10 cellular contexts compared by ENCODE assay signal in the genomic region with DNA sequence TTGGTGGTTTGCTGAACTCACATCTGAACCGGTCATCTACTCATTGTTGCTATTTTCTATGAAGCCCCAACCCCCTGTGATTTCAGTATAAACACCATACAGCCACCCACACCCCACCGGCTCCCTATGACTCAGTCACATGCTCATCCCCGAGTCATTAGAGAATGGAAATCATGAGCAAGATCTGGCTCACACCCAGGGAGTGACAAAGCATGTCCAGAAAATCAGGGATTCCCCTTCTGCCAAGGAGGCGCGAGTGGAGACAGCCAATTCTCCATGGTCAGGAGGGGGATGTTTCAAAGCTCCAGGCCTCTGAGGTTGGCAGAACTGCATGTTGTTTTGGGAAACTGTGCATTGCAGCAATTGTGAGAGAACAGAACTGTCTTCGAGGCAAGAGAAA.
A peak's percentile ranks its signal among the peaks of the same experiment; 100 is the strongest.
DNase-seq lines count a peak whose midpoint lies in the region; ATAC-seq, FAIRE-seq and TF ChIP-seq lines count a peak whose summit lies in the region.
"Had no signal": no experiment of that assay in that cellular context is flagged by ENCODE, and none has a peak within 500 bp of the region (broad histone marks: within the 10 kb centered on the region; RNA-seq: fewer than 3 reads in every experiment).

No MANE protein-coding gene starts in this region.

- H3K9me3 ChIP-seq in liver (ENCODE audit: control insufficient read depth in 4 of 4, low read length in 3 of 4) (peaks cover 0 to 4% (median under 1%) of the 10 kb centered on the region in 4 donors), HepG2 (ENCODE audit: low read length) (no peaks in the 10 kb centered on the region), breast epithelium (peaks cover 0 to 3% of the 10 kb centered on the region in 2 donors), lower lobe of right lung (no peaks in the 10 kb centered on the region), vagina (no peaks in the 10 kb centered on the region)
- H3K9me3 ChIP-seq: Caco-2 had no signal

- H3K4me1 ChIP-seq in liver (ENCODE audit: control insufficient read depth in 4 of 4, insufficient read depth in 4 of 4, low read length in 3 of 4) (no peaks in the 10 kb centered on the region), HepG2 (ENCODE audit: insufficient read depth, low read length) (no peaks in the 10 kb centered on the region), breast epithelium (no peaks in the 10 kb centered on the region), lower lobe of right lung (no peaks in the 10 kb centered on the region), vagina (peaks cover 33% of the 10 kb centered on the region)
- H3K4me1 ChIP-seq: Caco-2 had no signal

- H3K79me2 ChIP-seq in HepG2 (ENCODE audit: insufficient read depth, low read length) = no peaks in the 10 kb centered on the region

- H4K20me1 ChIP-seq in HepG2 (ENCODE audit: insufficient read depth, low read length) = no peaks in the 10 kb centered on the region

- WGBS in liver = 78% methylated on average over 6 of the region's 6 CpGs
- 2% methylated on average over 4 of the region's 6 CpGs for WGBS in HepG2 (ENCODE audit: low lambda C conversion rate)

- no TSS peak for BruUV-seq in HepG2 (replicated peaks; lab: Mats Ljungman, UMichigan)

- no peak for TF ChIP-seq RAD21 in liver (IDR thresholded peaks at IDR 0.05)
- TF ChIP-seq RAD21 in HepG2 (CRISPR knock-in tag; IDR thresholded peaks at IDR 0.05) = no peak

- H3K4me2 ChIP-seq in HepG2 (ENCODE audit: low read depth, low read length) = no peak overlapping the region

- in situ Hi-C loops in HepG2 (cut with HindIII; ENCODE audit: extremely low pct_ligation_motif_present, low pct_unique_long_range_greater_than_20kb) = no loop called here

- DNase-seq in HepG2 (ENCODE audit: low spot score) = no peak
- peak; percentile 63 to 75 for DNase-seq in breast epithelium (ENCODE audit: low spot score in 2 of 2)
- no peak for DNase-seq in lower lobe of right lung
- DNase-seq in vagina (ENCODE audit: extremely low spot score in 2 of 2) = peak in 1 of 2 donors; percentile 97
- no peak for DNase-seq in DMS153 (lab: John Stamatoyannopoulos, UW)
- DNase-seq in NCI-H2227 treated with DMSO at 0.1 percent for 48 hours (lab: John Stamatoyannopoulos, UW) = no peak
- no peak for DNase-seq in NCI-H510A (lab: John Stamatoyannopoulos, UW)
- DNase-seq: Caco-2, T-helper 17 cell had no signal

- H3K27me3 ChIP-seq in liver (ENCODE audit: control insufficient read depth in 4 of 4, insufficient read depth in 4 of 4, low read length in 3 of 4) (no peaks in the 10 kb centered on the region), HepG2 (ENCODE audit: control insufficient read depth in 1 of 2, insufficient read depth in 2 of 2, low read length in 2 of 2) (peaks cover 0 to 5% of the 10 kb centered on the region in 2 experiments; a peak in 1 of 5 replicates), breast epithelium (no peaks in the 10 kb centered on the region), lower lobe of right lung (ENCODE audit: low read depth) (no peaks in the 10 kb centered on the region), vagina (no peaks in the 10 kb centered on the region)

- TF ChIP-seq EP300 in HepG2 (IDR thresholded peaks at IDR 0.05; ENCODE audit: low read depth in 2 of 2, low read length in 2 of 2) (no peak), HepG2 (CRISPR knock-in tag; IDR thresholded peaks at IDR 0.05; ENCODE audit: borderline replicate concordance) (no peak)

- no peak overlapping the region for H2AFZ ChIP-seq in HepG2 (ENCODE audit: low read length)

- TF ChIP-seq POLR2A in HepG2 (IDR thresholded peaks at IDR 0.05; ENCODE audit: insufficient read depth in 1 of 2, low read depth in 2 of 2, low read length in 2 of 2) (no peak), breast epithelium (IDR thresholded peaks at IDR 0.05) (no peak), vagina (IDR thresholded peaks at IDR 0.05) (no peak)

- H3K4me3 ChIP-seq in liver (ENCODE audit: low read depth in 1 of 3, low read length in 3 of 3) (no peak overlapping the region), HepG2 (replicated peaks in 1 of 3; ENCODE audit: insufficient read depth in 1 of 3, low read depth in 2 of 3, low read length in 3 of 3) (no peak overlapping the region), breast epithelium (no peak overlapping the region), lower lobe of right lung (no peak overlapping the region), vagina (no peak overlapping the region)

- POLR2A ChIA-PET in HepG2 (lab: Yijun Ruan, JAX) = no interaction called here

- H3K9ac ChIP-seq in liver (ENCODE audit: low read depth in 1 of 2, low read length in 2 of 2) (no peak overlapping the region), HepG2 (ENCODE audit: insufficient read depth, low read depth, low read length) (no peak overlapping the region)

- FAIRE-seq in HepG2 (lab: Jason Lieb, UNC) = no peak

- CTCF ChIA-PET in HepG2 (lab: Yijun Ruan, JAX; ENCODE audit: low intra/inter-chr PET ratio, low total read pairs) = no interaction called here

- no peak for ATAC-seq in HepG2
- peak; percentile 43 to 49 for ATAC-seq in lower lobe of right lung
- ATAC-seq: T-helper 17 cell had no signal

- no peak for TF ChIP-seq CTCF in liver (IDR thresholded peaks at IDR 0.05; ENCODE audit: low read depth, low read length, missing input control)
- no peak for TF ChIP-seq CTCF in HepG2 (CRISPR knock-in tag; IDR thresholded peaks at IDR 0.05)
- no peak for TF ChIP-seq CTCF in breast epithelium (IDR thresholded peaks at IDR 0.05)
- TF ChIP-seq CTCF in lower lobe of right lung (IDR thresholded peaks at IDR 0.05) = no peak
- no peak for TF ChIP-seq CTCF in vagina (IDR thresholded peaks at IDR 0.05)

- intact Hi-C loops in HepG2 (cut with micrococcal nuclease; ENCODE audit: unreplicated experiment) (no loop called here), breast epithelium (cut with DNase I; ENCODE audit: low total_unique reads) (no loop called here), lower lobe of right lung (cut with DNase I) (no loop called here), vagina (cut with DNase I) (no loop called here)

- H3K27ac ChIP-seq in liver (ENCODE audit: low read depth in 1 of 2, low read length in 2 of 2) = no peak overlapping the region
- no peak overlapping the region for H3K27ac ChIP-seq in HepG2 (ENCODE audit: extremely low read length, insufficient read depth, low read length)
- H3K27ac ChIP-seq in breast epithelium = peak overlapping the region; percentile 76 to 82
- no peak overlapping the region for H3K27ac ChIP-seq in lower lobe of right lung
- H3K27ac ChIP-seq in vagina = peak overlapping the region; percentile 73

- no peaks in the 10 kb centered on the region for H3K36me3 ChIP-seq in liver (ENCODE audit: control insufficient read depth in 4 of 4, insufficient read depth in 3 of 4, low read depth in 1 of 4, low read length in 3 of 4)
- H3K36me3 ChIP-seq in HepG2 (replicated peaks in 1 of 2; ENCODE audit: control insufficient read depth in 1 of 2, insufficient read depth in 2 of 2, low read length in 2 of 2) = no peaks in the 10 kb centered on the region
- H3K36me3 ChIP-seq in breast epithelium = no peaks in the 10 kb centered on the region
- no peaks in the 10 kb centered on the region for H3K36me3 ChIP-seq in lower lobe of right lung
- no peaks in the 10 kb centered on the region for H3K36me3 ChIP-seq in vagina

TF ChIP-seq in liver, 16 proteins besides CTCF, POLR2A, EP300 and RAD21:
- TF ChIP-seq, protein P1, sequence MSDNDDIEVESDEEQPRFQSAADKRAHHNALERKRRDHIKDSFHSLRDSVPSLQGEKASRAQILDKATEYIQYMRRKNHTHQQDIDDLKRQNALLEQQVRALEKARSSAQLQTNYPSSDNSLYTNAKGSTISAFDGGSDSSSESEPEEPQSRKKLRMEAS (IDR thresholded peaks at IDR 0.05) = no peak
- TF ChIP-seq NR2F2 (IDR thresholded peaks at IDR 0.05) (no peak), GABPA (IDR thresholded peaks at IDR 0.05 in 1 of 2, conservative IDR thresholded peaks at IDR 0.05 in 1 of 2) (no peak), JUND (IDR thresholded peaks at IDR 0.05) (peak; percentile 13 to 30)

TF ChIP-seq in HepG2, 621 proteins besides CTCF, POLR2A, EP300 and RAD21 (continues in another document):
- TF ChIP-seq NR1H2 (CRISPR knock-in tag; IDR thresholded peaks at IDR 0.05; ENCODE audit: borderline replicate concordance, low read depth) = no peak
- no peak for TF ChIP-seq ZNF607 (CRISPR knock-in tag; IDR thresholded peaks at IDR 0.05; ENCODE audit: borderline replicate concordance)
- TF ChIP-seq XRCC5 (optimal IDR thresholded peaks at IDR 0.05; ENCODE audit: low read length) = no peak
- TF ChIP-seq ZNF510 (CRISPR knock-in tag; IDR thresholded peaks at IDR 0.05; ENCODE audit: low read depth) = no peak
- TF ChIP-seq ZNF777 (CRISPR knock-in tag; IDR thresholded peaks at IDR 0.05) = no peak
- no peak for TF ChIP-seq CEBPB (IDR thresholded peaks at IDR 0.05; ENCODE audit: borderline replicate concordance, low read depth, low read length)
- no peak for TF ChIP-seq EZH2 (conservative IDR thresholded peaks at IDR 0.05; ENCODE audit: low read depth, low read length)
- no peak for TF ChIP-seq ZNF557 (CRISPR knock-in tag; IDR thresholded peaks at IDR 0.05)
- no peak for TF ChIP-seq ZNF282 (IDR thresholded peaks at IDR 0.05; ENCODE audit: partially characterized antibody)
- TF ChIP-seq HNRNPUL1 (IDR thresholded peaks at IDR 0.05; ENCODE audit: low read depth, low read length) = no peak
- no peak for TF ChIP-seq FOSL1 (CRISPR knock-in tag; IDR thresholded peaks at IDR 0.05; ENCODE audit: borderline replicate concordance)
- TF ChIP-seq, protein P2, sequence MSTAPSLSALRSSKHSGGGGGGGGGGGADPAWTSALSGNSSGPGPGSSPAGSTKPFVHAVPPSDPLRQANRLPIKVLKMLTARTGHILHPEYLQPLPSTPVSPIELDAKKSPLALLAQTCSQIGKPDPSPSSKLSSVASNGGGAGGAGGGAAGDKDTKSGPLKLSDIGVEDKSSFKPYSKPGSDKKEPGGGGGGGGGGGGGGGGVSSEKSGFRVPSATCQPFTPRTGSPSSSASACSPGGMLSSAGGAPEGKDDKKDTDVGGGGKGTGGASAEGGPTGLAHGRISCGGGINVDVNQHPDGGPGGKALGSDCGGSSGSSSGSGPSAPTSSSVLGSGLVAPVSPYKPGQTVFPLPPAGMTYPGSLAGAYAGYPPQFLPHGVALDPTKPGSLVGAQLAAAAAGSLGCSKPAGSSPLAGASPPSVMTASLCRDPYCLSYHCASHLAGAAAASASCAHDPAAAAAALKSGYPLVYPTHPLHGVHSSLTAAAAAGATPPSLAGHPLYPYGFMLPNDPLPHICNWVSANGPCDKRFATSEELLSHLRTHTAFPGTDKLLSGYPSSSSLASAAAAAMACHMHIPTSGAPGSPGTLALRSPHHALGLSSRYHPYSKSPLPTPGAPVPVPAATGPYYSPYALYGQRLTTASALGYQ (CRISPR knock-in tag; IDR thresholded peaks at IDR 0.05) = no peak
- TF ChIP-seq ZBTB20 (CRISPR knock-in tag; IDR thresholded peaks at IDR 0.05; ENCODE audit: borderline replicate concordance, low read depth) = no peak
- no peak for TF ChIP-seq PHF5A (CRISPR knock-in tag; IDR thresholded peaks at IDR 0.05; ENCODE audit: low read depth, unreplicated experiment)
- no peak for TF ChIP-seq CHCHD3 (CRISPR knock-in tag; IDR thresholded peaks at IDR 0.05)
- TF ChIP-seq ZKSCAN8 (CRISPR knock-in tag; IDR thresholded peaks at IDR 0.05; ENCODE audit: borderline replicate concordance) = no peak
- TF ChIP-seq RXRA (CRISPR knock-in tag; IDR thresholded peaks at IDR 0.05) = no peak
- no peak for TF ChIP-seq ZNF564 (CRISPR knock-in tag; IDR thresholded peaks at IDR 0.05)

Comparison
In these comparisons a context has a peak if more than half of its experiments do, and no peak if none do; other contexts are left out.
1. H3K27ac ChIP-seq: peak in breast epithelium (2 of 2) and vagina (single experiment); none in liver (0 of 2), HepG2 (single experiment) and lower lobe of right lung (single experiment).
2. DNase-seq: peak in breast epithelium (2 of 2); none in HepG2 (single experiment), lower lobe of right lung (single experiment), DMS153 (single experiment), NCI-H2227 treated with DMSO at 0.1 percent for 48 hours (single experiment) and NCI-H510A (single experiment).